Comparison of ENCODE assay signal across 8 cellular contexts in genomic region chr12:21950649-21951048, GRCh38. TPM values are rescaled to one million over a fixed set of nuclear protein-coding genes. Genes with fewer than 3 reads are reported as not detected.
"Had no signal": no experiment of that assay in that cellular context is flagged by ENCODE, and none has a peak within 500 bp of the region (broad histone marks: within the 10 kb centered on the region; RNA-seq: fewer than 3 reads in every experiment).

No MANE protein-coding gene starts in this region.

- H3K36me3 ChIP-seq: HAP-1 had no signal

- H3K4me3 Mint-ChIP-seq: GM23338 had no signal

- FAIRE-seq: HTR-8/SVneo had no signal

- H3K4me2 ChIP-seq: GM23338, KMS-11 had no signal

- H3K4me3 ChIP-seq: GM23338, HAP-1 had no signal

- H3K27ac Mint-ChIP-seq: GM23338 had no signal

- H3K9ac ChIP-seq: KMS-11 had no signal

- H3K4me1 ChIP-seq: HAP-1 had no signal

- H2AFZ ChIP-seq: GM23338 had no signal

- H3K27ac ChIP-seq: KMS-11 had no signal

- H3K4me1 Mint-ChIP-seq: GM23338 had no signal

- H3K9me3 ChIP-seq: HAP-1 had no signal

- DNase-seq: H7, IMR-90, KBM-7 had no signal

RNA-seq across cellular contexts. Expression of gene ABCC9, which starts 9.4 kb away (rescaled TPM):
- total RNA-seq: GM23338, H7, HT-29 had no signal
- polyA plus RNA-seq: GM23338 had no signal
